Comparison of ENCODE assay signal across 13 cellular contexts in the genomic region with DNA sequence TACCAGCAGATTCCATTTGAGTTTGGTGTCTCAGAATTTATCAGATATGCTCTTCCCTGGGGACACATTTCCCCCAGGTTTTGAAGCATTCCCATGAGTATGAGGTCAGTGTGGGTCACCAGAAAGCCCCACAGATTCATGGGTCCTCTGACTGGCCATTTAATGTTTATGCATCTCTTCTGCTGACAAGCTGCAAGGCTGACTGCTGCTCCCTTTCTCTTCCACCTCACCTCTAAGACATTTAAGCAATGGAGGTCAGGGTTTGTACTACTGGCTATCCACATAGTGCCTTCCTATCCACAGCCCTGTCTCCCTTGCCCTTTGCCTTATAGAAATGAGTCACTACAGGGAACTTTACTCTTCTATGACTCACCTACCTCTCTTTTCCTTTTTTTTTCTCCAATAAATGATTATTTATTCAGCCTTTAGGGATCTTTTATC.
DNase-seq lines count a peak whose midpoint lies in the region; ATAC-seq and TF ChIP-seq lines count a peak whose summit lies in the region.
"Had no signal": no experiment of that assay in that cellular context is flagged by ENCODE, and none has a peak within 500 bp of the region (broad histone marks: within the 10 kb centered on the region; RNA-seq: fewer than 3 reads in every experiment).

No MANE protein-coding gene starts in this region.

- peaks cover 8% of the 10 kb centered on the region for H3K27me3 Mint-ChIP-seq in CD8-positive, alpha-beta T cell (ENCODE audit: low read depth)

- intact Hi-C loops in CD8-positive, alpha-beta T cell (cut with DNase I, micrococcal nuclease), result no loop called here

- no peaks in the 10 kb centered on the region for H3K36me3 ChIP-seq in CD8-positive, alpha-beta T cell (ENCODE audit: insufficient read depth, low read length)
- H3K36me3 ChIP-seq: left ventricle myocardium inferior had no signal

- no peaks in the 10 kb centered on the region for H3K27me3 ChIP-seq in CD8-positive, alpha-beta T cell (ENCODE audit: insufficient read depth, low read length)

- H3K4me1 Mint-ChIP-seq in CD8-positive, alpha-beta T cell (ENCODE audit: low read depth), result no peaks in the 10 kb centered on the region

- H3K27ac Mint-ChIP-seq in CD8-positive, alpha-beta T cell, result no peak overlapping the region

- no peaks in the 10 kb centered on the region for H3K9me3 ChIP-seq in CD8-positive, alpha-beta T cell (ENCODE audit: low read length)

- peaks cover 5% of the 10 kb centered on the region for H3K9me3 Mint-ChIP-seq in CD8-positive, alpha-beta T cell

- no peaks in the 10 kb centered on the region for H3K4me1 ChIP-seq in CD8-positive, alpha-beta T cell (ENCODE audit: insufficient read depth, low read length)

- POLR2A ChIA-PET in CD8-positive, alpha-beta T cell (lab: Charles Lee), result no interaction called here

- peak overlapping the region; percentile 27 for H3K27ac ChIP-seq in epithelial cell of prostate
- H3K27ac ChIP-seq in CD8-positive, alpha-beta T cell (ENCODE audit: low read depth, low read length), result no peak overlapping the region
- H3K27ac ChIP-seq: left ventricle myocardium inferior, VCaP had no signal

- no peak for TF ChIP-seq CTCF in CD8-positive, alpha-beta T cell (IDR thresholded peaks at IDR 0.05)

- no peaks in the 10 kb centered on the region for H3K36me3 Mint-ChIP-seq in CD8-positive, alpha-beta T cell

- DNase-seq in Daoy (ENCODE audit: low read depth) (peak; percentile 79), NCI-H226 (peak; percentile 63), epithelial cell of prostate (ENCODE audit: low read depth, low spot score) (no peak), non-pigmented ciliary epithelial cell (ENCODE audit: low read depth) (peak; percentile 60), NCI-H446 (lab: John Stamatoyannopoulos, UW) (no peak)
- DNase-seq in CD8-positive, alpha-beta T cell, result no peak
- DNase-seq: activated T-cell treated with anti-CD3 and anti-CD28 coated beads, Interleukin-2, amount 50 U/mL, for 4 hours; KG1; left ventricle myocardium inferior; stimulated activated CD4-positive, alpha-beta T cell treated with anti-CD3 and anti-CD28 coated beads, Interleukin-15, amount 100 ng/mL, for 24 hours had no signal

- H3K4me3 ChIP-seq in CD8-positive, alpha-beta T cell (ENCODE audit: low read depth, low read length), result no peak overlapping the region
- H3K4me3 ChIP-seq: left ventricle myocardium inferior had no signal

- no peak overlapping the region for H3K4me3 Mint-ChIP-seq in CD8-positive, alpha-beta T cell
- H3K4me3 Mint-ChIP-seq: activated T-cell treated with anti-CD3 and anti-CD28 coated beads, Interleukin-2, amount 50 U/mL, for 4 hours had no signal

- ATAC-seq in HG03521 (IDR thresholded peaks at IDR 0.05; ENCODE audit: unreplicated experiment) (no peak), GM21381 (IDR thresholded peaks at IDR 0.05; ENCODE audit: unreplicated experiment) (no peak)
- ATAC-seq in CD8-positive, alpha-beta T cell, result no peak
- ATAC-seq: activated T-cell treated with anti-CD3 and anti-CD28 coated beads, Interleukin-2, amount 50 U/mL, for 4 hours had no signal

- CTCF ChIA-PET in CD8-positive, alpha-beta T cell (lab: Charles Lee), result no interaction called here

Comparison
In these comparisons a context has a peak if more than half of its experiments do, and no peak if none do; other contexts are left out.
1. DNase-seq: peak in Daoy (single experiment), NCI-H226 (single experiment) and non-pigmented ciliary epithelial cell (single experiment); none in epithelial cell of prostate (single experiment), CD8-positive, alpha-beta T cell (0 of 7) and NCI-H446 (0 of 2).